ENCODE assay signal across 1 cellular context in genomic region chr19:55554749-55555152, GRCh38.
A peak's percentile ranks its signal among the peaks of the same experiment; 100 is the strongest.
TF ChIP-seq lines count a peak whose summit lies in the region.

No MANE protein-coding gene starts in this region.

TF ChIP-seq in HepG2, 621 proteins besides CTCF, POLR2A, EP300 and RAD21 (continued from another document):
- TF ChIP-seq E2F5 (CRISPR knock-in tag; conservative IDR thresholded peaks at IDR 0.05) (no peak), SOX5 (CRISPR knock-in tag; IDR thresholded peaks at IDR 0.05; ENCODE audit: borderline replicate concordance) (peak; percentile 32; the same call in 1 of the 2 replicates), ELF1 (CRISPR knock-in tag; IDR thresholded peaks at IDR 0.05) (peak; percentile 25; the same call in 1 of the 2 replicates), MYC (CRISPR knock-in tag; IDR thresholded peaks at IDR 0.05; ENCODE audit: borderline replicate concordance) (no peak), SP4 (CRISPR knock-in tag; IDR thresholded peaks at IDR 0.05) (no peak), ZNF781 (CRISPR knock-in tag; IDR thresholded peaks at IDR 0.05; ENCODE audit: borderline replicate concordance, not compliant biosample characterization) (no peak), NCOA2 (CRISPR knock-in tag; IDR thresholded peaks at IDR 0.05) (0 out of 2 replicates have a peak, but pooled peaks have one; percentile 41), ZNF503 (CRISPR knock-in tag; IDR thresholded peaks at IDR 0.05) (no peak), ZNF234 (CRISPR knock-in tag; conservative IDR thresholded peaks at IDR 0.05) (no peak), ELF3 (CRISPR knock-in tag; IDR thresholded peaks at IDR 0.05) (peak; percentile 44), MIER2 (CRISPR knock-in tag; IDR thresholded peaks at IDR 0.05) (no peak; the same call in 1 of the 2 replicates), HMG20A (CRISPR knock-in tag; IDR thresholded peaks at IDR 0.05; ENCODE audit: borderline replicate concordance) (0 out of 2 replicates have a peak, but pooled peaks have one; percentile 13), MIER3 (CRISPR knock-in tag; IDR thresholded peaks at IDR 0.05; ENCODE audit: borderline replicate concordance) (peak; percentile 48; the same call in 1 of the 2 replicates), CBX1 (IDR thresholded peaks at IDR 0.05; ENCODE audit: low read depth) (no peak), JUND (CRISPR knock-in tag; IDR thresholded peaks at IDR 0.05) (0 out of 2 replicates have a peak, but pooled peaks have one; percentile 6), AKNA (CRISPR knock-in tag; IDR thresholded peaks at IDR 0.05; ENCODE audit: borderline replicate concordance) (no peak), ZNF367 (CRISPR knock-in tag; IDR thresholded peaks at IDR 0.05; ENCODE audit: borderline replicate concordance) (no peak), SPEN (CRISPR knock-in tag; IDR thresholded peaks at IDR 0.05; ENCODE audit: low read depth) (no peak), RCOR2 (CRISPR knock-in tag; IDR thresholded peaks at IDR 0.05) (no peak), XRCC5 (optimal IDR thresholded peaks at IDR 0.05; ENCODE audit: low read length) (no peak), TGIF2 (CRISPR knock-in tag; IDR thresholded peaks at IDR 0.05) (no peak), RORA (CRISPR knock-in tag; IDR thresholded peaks at IDR 0.05) (no peak), MBNL3 (CRISPR knock-in tag; conservative IDR thresholded peaks at IDR 0.05) (no peak), ZNF414 (CRISPR knock-in tag; IDR thresholded peaks at IDR 0.05) (no peak)
